Comparison of ENCODE assay signal across 14 cellular contexts in genomic region chr2:2845267-2845666, GRCh38.
DNase-seq lines count a peak whose midpoint lies in the region; ATAC-seq and TF ChIP-seq lines count a peak whose summit lies in the region.
"Had no signal": no experiment of that assay in that cellular context is flagged by ENCODE, and none has a peak within 500 bp of the region (broad histone marks: within the 10 kb centered on the region; RNA-seq: fewer than 3 reads in every experiment).

No MANE protein-coding gene starts in this region.

- H3K4ac ChIP-seq in mesendoderm (ENCODE audit: low read depth, low read length) = no peak overlapping the region

- H3K4me2 ChIP-seq in mesendoderm (ENCODE audit: low read length) = no peak overlapping the region
- H3K4me2 ChIP-seq in smooth muscle cell = no peak overlapping the region

- no peak for ATAC-seq in GM19324 (IDR thresholded peaks at IDR 0.05; ENCODE audit: low FRiP score, unreplicated experiment)

- H3K79me2 ChIP-seq in mesendoderm (ENCODE audit: control insufficient read depth, insufficient read depth, low read length) (no peaks in the 10 kb centered on the region), smooth muscle cell (ENCODE audit: low read depth) (no peaks in the 10 kb centered on the region)

- H3K36me3 ChIP-seq in mesendoderm (ENCODE audit: control insufficient read depth, insufficient read depth, low read length) = no peaks in the 10 kb centered on the region
- H3K36me3 ChIP-seq in smooth muscle cell (ENCODE audit: low read depth) = no peaks in the 10 kb centered on the region
- H3K36me3 ChIP-seq: SJSA1 had no signal

- H3K4me3 ChIP-seq in mesendoderm (ENCODE audit: low read length) (no peak overlapping the region), smooth muscle cell (no peak overlapping the region)
- H3K4me3 ChIP-seq: GM23248, SJSA1 had no signal

- DNase-seq in activated effector memory CD4-positive, alpha-beta T cell treated with anti-CD3 and anti-CD28 coated beads, Interleukin-2, amount 50 U/mL, for 16 hours = peak; percentile 33
- DNase-seq in activated effector memory CD4-positive, alpha-beta T cell treated with Interleukin-2 at 50 U/mL for 16 hours = no peak
- DNase-seq in NCI-H2171 treated with DMSO at 0.1 percent for 48 hours (lab: John Stamatoyannopoulos, UW) = peak; percentile 95
- DNase-seq in mesendoderm = no peak
- no peak for DNase-seq in NCI-H748 treated with DMSO at 0.1 percent for 48 hours (lab: John Stamatoyannopoulos, UW)
- DNase-seq in smooth muscle cell (lab: John Stamatoyannopoulos, UW; ENCODE audit: unreplicated experiment) = no peak
- DNase-seq: AML-193, Caco-2, GM23248, MV-4-11, NCI-H146, NCI-H524 treated with DMSO at 0.1 percent for 48 hours had no signal

- H3K27ac ChIP-seq in mesendoderm (ENCODE audit: low read depth, low read length) (no peak overlapping the region), smooth muscle cell (ENCODE audit: low read depth) (no peak overlapping the region)
- H3K27ac ChIP-seq: GM23248, SJSA1 had no signal

- H2BK15ac ChIP-seq in mesendoderm (replicated peaks; ENCODE audit: low read depth) = no peak overlapping the region

- H3K23ac ChIP-seq in mesendoderm (ENCODE audit: low read length) = no peak overlapping the region

- H2BK5ac ChIP-seq in mesendoderm (ENCODE audit: low read length) = no peak overlapping the region

- H3K9ac ChIP-seq in mesendoderm (ENCODE audit: low read length) = no peak overlapping the region
- H3K9ac ChIP-seq in smooth muscle cell (ENCODE audit: low read depth) = no peak overlapping the region
- H3K9ac ChIP-seq: GM23248 had no signal

- TF ChIP-seq CTCF in smooth muscle cell (IDR thresholded peaks at IDR 0.05; ENCODE audit: borderline replicate concordance, insufficient read depth, poor library complexity, severe bottlenecking) = no peak

- H3K56ac ChIP-seq in mesendoderm (ENCODE audit: low read length) = no peak overlapping the region

- H3K9me3 ChIP-seq in smooth muscle cell (replicated peaks; ENCODE audit: low read depth) = no peaks in the 10 kb centered on the region
- H3K9me3 ChIP-seq: Caco-2 had no signal

- H4K8ac ChIP-seq in mesendoderm (ENCODE audit: low read depth, low read length) = no peak overlapping the region

- H3K27me3 ChIP-seq in mesendoderm (ENCODE audit: insufficient read depth, low read length, poor library complexity) (no peaks in the 10 kb centered on the region), smooth muscle cell (ENCODE audit: low read depth) (no peaks in the 10 kb centered on the region)
- H3K27me3 ChIP-seq: SJSA1 had no signal

- no peaks in the 10 kb centered on the region for H4K20me1 ChIP-seq in smooth muscle cell (ENCODE audit: low read depth)

- no peaks in the 10 kb centered on the region for H3F3A ChIP-seq in smooth muscle cell (ENCODE audit: low read depth)

- H3K18ac ChIP-seq in mesendoderm (ENCODE audit: low read length) = no peak overlapping the region

- H4K5ac ChIP-seq in mesendoderm (ENCODE audit: low read length) = no peak overlapping the region

- H2AK5ac ChIP-seq in mesendoderm (ENCODE audit: low read length) = peak overlapping the region; percentile 62

- H3K4me1 ChIP-seq in mesendoderm (ENCODE audit: control insufficient read depth, low read depth, low read length) (peaks cover 2% of the 10 kb centered on the region), smooth muscle cell (ENCODE audit: low read depth) (no peaks in the 10 kb centered on the region)
- H3K4me1 ChIP-seq: Caco-2, SJSA1 had no signal

- H3K79me1 ChIP-seq in mesendoderm (ENCODE audit: low read length) = no peaks in the 10 kb centered on the region

- H2BK120ac ChIP-seq in mesendoderm (ENCODE audit: low read depth, low read length) = no peak overlapping the region

- no CpG with 5 or more reads among the region's 11 CpGs for WGBS in mesendoderm (ENCODE audit: extremely low coverage, insufficient coverage, low lambda C conversion rate)
- 89% methylated on average over 11 of the region's 11 CpGs for WGBS in smooth muscle cell (ENCODE audit: low lambda C conversion rate)

- H2AFZ ChIP-seq in smooth muscle cell (ENCODE audit: low read depth) = no peak overlapping the region
- H2AFZ ChIP-seq: GM23248 had no signal

Comparison
In these comparisons a context has a peak if more than half of its experiments do, and no peak if none do; other contexts are left out.
1. DNase-seq: peak in activated effector memory CD4-positive, alpha-beta T cell treated with anti-CD3 and anti-CD28 coated beads, Interleukin-2, amount 50 U/mL, for 16 hours (single experiment) and NCI-H2171 treated with DMSO at 0.1 percent for 48 hours (single experiment); none in activated effector memory CD4-positive, alpha-beta T cell treated with Interleukin-2 at 50 U/mL for 16 hours (single experiment), mesendoderm (single experiment), NCI-H748 treated with DMSO at 0.1 percent for 48 hours (single experiment) and smooth muscle cell (single experiment).